34 cellular contexts compared by ENCODE assay signal in genomic region chr4:85577307-85577706, GRCh38.
DNase-seq lines count a peak whose midpoint lies in the region; ATAC-seq, FAIRE-seq and TF ChIP-seq lines count a peak whose summit lies in the region.
"Had no signal": no experiment of that assay in that cellular context is flagged by ENCODE, and none has a peak within 500 bp of the region (broad histone marks: within the 10 kb centered on the region; RNA-seq: fewer than 3 reads in every experiment).

No MANE protein-coding gene starts in this region.

- H2BK5ac ChIP-seq in H9 (ENCODE audit: insufficient read length, low read length), result no peak overlapping the region

- H3K9me3 Mint-ChIP-seq in memory B cell, result no peaks in the 10 kb centered on the region
- no peaks in the 10 kb centered on the region for H3K9me3 Mint-ChIP-seq in mesothelial cell of epicardium
- H3K9me3 Mint-ChIP-seq in H9, result no peaks in the 10 kb centered on the region
- H3K9me3 Mint-ChIP-seq: CD8-positive, alpha-beta T cell had no signal

- no peak overlapping the region for H3K14ac ChIP-seq in H9 (ENCODE audit: insufficient read depth, low read length)

- WGBS in K562 (ENCODE audit: insufficient coverage, low coverage, missing lambda C conversion rate), result 0% methylated on average over 4 of the region's 4 CpGs
- WGBS in H9 (ENCODE audit: extremely low coverage, insufficient read length, low lambda C conversion rate), result no CpG with 5 or more reads among the region's 4 CpGs

- H4K91ac ChIP-seq in H9 (ENCODE audit: insufficient read length, low read depth, low read length), result no peak overlapping the region

- no TSS peak for BruUV-seq in K562 (replicated peaks; lab: Mats Ljungman, UMichigan)

- H2AFZ ChIP-seq in K562 (ENCODE audit: low read depth, low read length) (peak overlapping the region; percentile 22; the same call in 1 of the 2 replicates), H9 (ENCODE audit: low read length) (no peak overlapping the region)

- DNase-seq in K562 (ENCODE audit: extremely low read depth in 1 of 4, low spot score in 3 of 4) (peak; percentile 33 to 82 (median 38)), memory B cell (ENCODE audit: low spot score in 2 of 2) (no peak), mesothelial cell of epicardium (ENCODE audit: low spot score in 2 of 2, unreplicated experiment in 2 of 2) (no peak), H9 (no peak), Right ventricle myocardium superior (no peak)
- DNase-seq: 8988T; ACHN; AML-193; BE2C; C1 segment of cervical spinal cord; Caco-2; Calu3; CD4-positive, alpha-beta memory T cell; CD4-positive, alpha-beta T cell; CD4-positive, CD25-positive, alpha-beta regulatory T cell; CD8-positive, alpha-beta memory T cell; CD8-positive, alpha-beta T cell; COR-L47; DMS 273 treated with DMSO at 0.1 percent for 48 hours; DMS153; DMS53; DMS79; DMS79 treated with DMSO at 0.1 percent for 48 hours; DND-41; EL had no signal

- CTCF ChIA-PET in K562 (lab: Yijun Ruan, JAX; ENCODE audit: low intra/inter-chr PET ratio), result no interaction called here

- no peak overlapping the region for H3K56ac ChIP-seq in H9 (ENCODE audit: insufficient read length, low read depth, low read length)

- TF ChIP-seq CTCF in K562 (IDR thresholded peaks at IDR 0.05 in 2 of 3, conservative IDR thresholded peaks at IDR 0.05 in 1 of 3; ENCODE audit: insufficient read depth in 2 of 3, low read depth in 1 of 3, low read length in 3 of 3) (no peak), mesothelial cell of epicardium (IDR thresholded peaks at IDR 0.05; ENCODE audit: unreplicated experiment) (no peak), H9 (conservative IDR thresholded peaks at IDR 0.05) (no peak)

- no peaks in the 10 kb centered on the region for H3K36me3 ChIP-seq in K562 (ENCODE audit: control insufficient read depth, insufficient read depth, low read length)
- H3K36me3 ChIP-seq: BE2C; BLaER1; BLaER1 treated with 17β-estradiol and CSF1 and Interleukin-3, amounts not matched to agents 10 nM and 100 nM had no signal

- H3K79me2 ChIP-seq in K562 (ENCODE audit: control insufficient read depth, insufficient read depth, low read length) (peaks cover 58% of the 10 kb centered on the region), H9 (ENCODE audit: insufficient read depth, low read length) (no peaks in the 10 kb centered on the region)

- H3K36me3 Mint-ChIP-seq in memory B cell (peaks cover 19% of the 10 kb centered on the region), mesothelial cell of epicardium (no peaks in the 10 kb centered on the region), H9 (ENCODE audit: insufficient read depth in 1 of 3, low read depth in 3 of 3) (no peaks in the 10 kb centered on the region)
- H3K36me3 Mint-ChIP-seq: CD4-positive, alpha-beta memory T cell; CD4-positive, CD25-positive, alpha-beta regulatory T cell; CD8-positive, alpha-beta memory T cell; CD8-positive, alpha-beta T cell had no signal

- peak overlapping the region; percentile 31; the same call in 1 of the 2 replicates for H3K4me3 ChIP-seq in K562
- H3K4me3 ChIP-seq: A549; BLaER1; BLaER1 treated with 17β-estradiol and CSF1 and Interleukin-3, amounts not matched to agents 10 nM and 100 nM had no signal

- H3K4me1 ChIP-seq in K562 (replicated peaks in 1 of 2; ENCODE audit: control insufficient read depth in 2 of 2, insufficient read depth in 2 of 2, low read length in 2 of 2) (peaks cover 0 to 9% of the 10 kb centered on the region in 2 experiments; a peak in 3 of 5 replicates), H9 (ENCODE audit: insufficient read depth, low read length) (no peaks in the 10 kb centered on the region)
- H3K4me1 ChIP-seq: A549; BE2C; BLaER1; BLaER1 treated with 17β-estradiol and CSF1 and Interleukin-3, amounts not matched to agents 10 nM and 100 nM; Caco-2 had no signal

- H2BK20ac ChIP-seq in H9 (ENCODE audit: low read depth, low read length, poor library complexity, severe bottlenecking), result no peak overlapping the region

- H2BK12ac ChIP-seq in H9 (ENCODE audit: insufficient read length, low read depth, low read length), result no peak overlapping the region

- H4K20me1 ChIP-seq in K562 (replicated peaks; ENCODE audit: control insufficient read depth, insufficient read depth, low read length) (no peaks in the 10 kb centered on the region), H9 (ENCODE audit: control insufficient read depth, insufficient read depth, insufficient read length) (no peaks in the 10 kb centered on the region)
- H4K20me1 ChIP-seq: BLaER1; BLaER1 treated with 17β-estradiol and CSF1 and Interleukin-3, amounts not matched to agents 10 nM and 100 nM had no signal

- H3K27me3 ChIP-seq in K562 (ENCODE audit: control insufficient read depth in 2 of 2, insufficient read depth in 2 of 2, low read length in 2 of 2), result no peaks in the 10 kb centered on the region
- no peaks in the 10 kb centered on the region for H3K27me3 ChIP-seq in H9 (ENCODE audit: insufficient read depth, low read length)
- H3K27me3 ChIP-seq: BE2C; BLaER1; BLaER1 treated with 17β-estradiol and CSF1 and Interleukin-3, amounts not matched to agents 10 nM and 100 nM had no signal

- H3K4me1 Mint-ChIP-seq in memory B cell (peaks cover 9% of the 10 kb centered on the region), mesothelial cell of epicardium (peaks cover 22% of the 10 kb centered on the region), H9 (no peaks in the 10 kb centered on the region)
- H3K4me1 Mint-ChIP-seq: CD14-positive monocyte; CD4-positive, alpha-beta memory T cell; CD4-positive, CD25-positive, alpha-beta regulatory T cell; CD8-positive, alpha-beta memory T cell had no signal

- POLR2A ChIA-PET in K562 (lab: Yijun Ruan, JAX), result interaction anchor here (0.8 to 2.0 kb wide), 2 partner anchors 11 to 12 kb away, joined by 3 to 7 read pairs; no protein-coding TSS in a partner anchor

- H3K27ac Mint-ChIP-seq in memory B cell, result peak overlapping the region; percentile 33
- peak overlapping the region; percentile 47 for H3K27ac Mint-ChIP-seq in mesothelial cell of epicardium
- no peak overlapping the region; a peak in 1 of 7 replicates for H3K27ac Mint-ChIP-seq in H9
- H3K27ac Mint-ChIP-seq: CD14-positive monocyte; CD4-positive, alpha-beta memory T cell; CD4-positive, alpha-beta T cell; CD4-positive, CD25-positive, alpha-beta regulatory T cell; CD8-positive, alpha-beta memory T cell; CD8-positive, alpha-beta T cell had no signal

- intact Hi-C loops in K562 (cut with micrococcal nuclease), result loop anchor here (5.0 kb wide), 2 partner anchors 150 to 165 kb away; no protein-coding TSS in a partner anchor
- intact Hi-C loops in Right ventricle myocardium superior (cut with DNase I), result no loop called here

- peak; percentile 96 for FAIRE-seq in K562 (lab: Jason Lieb, UNC)
- FAIRE-seq: A549, D721Med had no signal

- no peak overlapping the region for H3K18ac ChIP-seq in H9 (ENCODE audit: insufficient read length, low read depth, low read length)

- H3K79me1 ChIP-seq in H9 (ENCODE audit: insufficient read depth, low read depth, low read length, poor library complexity, severe bottlenecking), result no peaks in the 10 kb centered on the region

- no peak overlapping the region for H2AK5ac ChIP-seq in H9 (ENCODE audit: insufficient read length, low read length)

- H4K5ac ChIP-seq in H9 (ENCODE audit: insufficient read length, low read depth, low read length), result no peak overlapping the region

- peak; percentile 68 for TF ChIP-seq POLR2A in K562 (conservative IDR thresholded peaks at IDR 0.05)

- no peak overlapping the region for H3K4ac ChIP-seq in H9 (ENCODE audit: low read depth, low read length)

- H3K9ac ChIP-seq in K562 (ENCODE audit: insufficient read depth in 1 of 2, low read depth in 2 of 2, low read length in 2 of 2) (peak overlapping the region in 1 of 2 experiments; percentile 84; a peak in 2 of 4 replicates), H9 (ENCODE audit: extremely low read depth, insufficient read length, low read length) (no peak overlapping the region)
- H3K9ac ChIP-seq: BLaER1; BLaER1 treated with 17β-estradiol and CSF1 and Interleukin-3, amounts not matched to agents 10 nM and 100 nM had no signal

- TF ChIP-seq EP300 in K562 (IDR thresholded peaks at IDR 0.05; ENCODE audit: low read length), result peak; percentile 76; the same call in 1 of the 2 replicates

- peak overlapping the region; percentile 79 for H3K27ac ChIP-seq in K562 (ENCODE audit: extremely low read depth, low read depth, low read length)
- H3K27ac ChIP-seq in H9 (ENCODE audit: insufficient read length, low read depth, low read length), result no peak overlapping the region
- H3K27ac ChIP-seq: 22Rv1; A549; BLaER1; BLaER1 treated with 17β-estradiol and CSF1 and Interleukin-3, amounts not matched to agents 10 nM and 100 nM; C4-2B had no signal

- no peak for TF ChIP-seq RAD21 in K562 (CRISPR knock-in tag; conservative IDR thresholded peaks at IDR 0.05 in 1 of 2, IDR thresholded peaks at IDR 0.05 in 1 of 2)

- ATAC-seq in K562, result peak; percentile 90
- ATAC-seq in memory B cell (ENCODE audit: low read depth), result no peak
- ATAC-seq in HG02610 (IDR thresholded peaks at IDR 0.05; ENCODE audit: unreplicated experiment), result no peak
- no peak for ATAC-seq in Right ventricle myocardium superior (ENCODE audit: poor library complexity)
- ATAC-seq: A549; CD8-positive, alpha-beta T cell had no signal

- H3K23ac ChIP-seq in H9 (ENCODE audit: insufficient read length, low read depth, low read length), result no peak overlapping the region

- H3K23me2 ChIP-seq in H9 (ENCODE audit: insufficient read length, low read depth, low read length, poor library complexity, severe bottlenecking), result no peaks in the 10 kb centered on the region

- no peaks in the 10 kb centered on the region for H3K9me1 ChIP-seq in K562 (ENCODE audit: control insufficient read depth, insufficient read depth, low read length)

- H2BK120ac ChIP-seq in H9 (ENCODE audit: low read depth, low read length, poor library complexity, severe bottlenecking), result no peak overlapping the region

- H3K4me3 Mint-ChIP-seq in memory B cell (no peak overlapping the region), mesothelial cell of epicardium (no peak overlapping the region), H9 (no peak overlapping the region)
- H3K4me3 Mint-ChIP-seq: B cell; CD14-positive monocyte; CD4-positive, alpha-beta memory T cell; CD4-positive, alpha-beta T cell; CD4-positive, CD25-positive, alpha-beta regulatory T cell; CD8-positive, alpha-beta memory T cell; CD8-positive, alpha-beta T cell had no signal

- H3K27me3 Mint-ChIP-seq in memory B cell (no peaks in the 10 kb centered on the region), mesothelial cell of epicardium (ENCODE audit: low read depth) (no peaks in the 10 kb centered on the region), H9 (ENCODE audit: low read depth) (no peaks in the 10 kb centered on the region)
- H3K27me3 Mint-ChIP-seq: B cell; CD4-positive, alpha-beta memory T cell; CD4-positive, alpha-beta T cell; CD4-positive, CD25-positive, alpha-beta regulatory T cell; CD8-positive, alpha-beta memory T cell had no signal

- in situ Hi-C loops in K562 (cut with MboI), result loop anchor here (10.0 kb wide), 1 partner anchor 147 kb away; no protein-coding TSS in a partner anchor

- no peak overlapping the region for H2BK15ac ChIP-seq in H9 (ENCODE audit: low read depth, low read length)

- peak overlapping the region; percentile 65 for H3K4me2 ChIP-seq in K562 (ENCODE audit: insufficient read depth, low read length)
- H3K4me2 ChIP-seq in H9 (ENCODE audit: insufficient read depth, insufficient read length, low read length), result no peak overlapping the region
- H3K4me2 ChIP-seq: A549; BLaER1; BLaER1 treated with 17β-estradiol and CSF1 and Interleukin-3, amounts not matched to agents 10 nM and 100 nM had no signal

- H4K8ac ChIP-seq in H9 (replicated peaks; ENCODE audit: insufficient read length, low read depth, low read length), result no peak overlapping the region

- no peak overlapping the region for H3T11ph ChIP-seq in H9 (ENCODE audit: low read length)

- H3K9me3 ChIP-seq in K562 (replicated peaks; ENCODE audit: control insufficient read depth, insufficient read depth, low read depth, low read length) (no peaks in the 10 kb centered on the region), H9 (ENCODE audit: control insufficient read depth, low read depth, low read length) (no peaks in the 10 kb centered on the region)
- H3K9me3 ChIP-seq: A549; BE2C; BLaER1; BLaER1 treated with 17β-estradiol and CSF1 and Interleukin-3, amounts not matched to agents 10 nM and 100 nM; Caco-2 had no signal

Comparison
In these comparisons a context has a peak if more than half of its experiments do, and no peak if none do; other contexts are left out.
1. DNase-seq: peak in K562 (4 of 4); none in memory B cell (0 of 2), mesothelial cell of epicardium (0 of 2), H9 (single experiment) and Right ventricle myocardium superior (single experiment).
2. H3K27ac Mint-ChIP-seq: peak in memory B cell (single experiment) and mesothelial cell of epicardium (single experiment); none in H9 (0 of 3).